ENCODE assay signal across 1 cellular context in genomic region chr12:108822458-108823205, GRCh38.
TF ChIP-seq lines count a peak whose summit lies in the region.

No MANE protein-coding gene starts in this region.

TF ChIP-seq in K562, 482 proteins besides CTCF, POLR2A, EP300 and RAD21 (continued from another document and continues in another):
- TF ChIP-seq, protein P1, sequence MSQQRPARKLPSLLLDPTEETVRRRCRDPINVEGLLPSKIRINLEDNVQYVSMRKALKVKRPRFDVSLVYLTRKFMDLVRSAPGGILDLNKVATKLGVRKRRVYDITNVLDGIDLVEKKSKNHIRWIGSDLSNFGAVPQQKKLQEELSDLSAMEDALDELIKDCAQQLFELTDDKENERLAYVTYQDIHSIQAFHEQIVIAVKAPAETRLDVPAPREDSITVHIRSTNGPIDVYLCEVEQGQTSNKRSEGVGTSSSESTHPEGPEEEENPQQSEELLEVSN (IDR thresholded peaks at IDR 0.05; ENCODE audit: borderline replicate concordance in 1 of 2, extremely low read depth in 1 of 2, insufficient read depth in 1 of 2, insufficient read length in 1 of 2, low read depth in 1 of 2, low read length in 1 of 2, poor library complexity in 1 of 2, severe bottlenecking in 1 of 2), result no peak
- TF ChIP-seq MBD1 (CRISPR knock-in tag; IDR thresholded peaks at IDR 0.05) (no peak), ZNF324 (CRISPR knock-in tag; IDR thresholded peaks at IDR 0.05) (no peak), ARNT (IDR thresholded peaks at IDR 0.05) (no peak), GATA2 (CRISPR knock-in tag; IDR thresholded peaks at IDR 0.05) (peak; percentile 59; the same call in 1 of the 2 replicates), SNIP1 (IDR thresholded peaks at IDR 0.05; ENCODE audit: low read depth) (no peak), HCFC1 (IDR thresholded peaks at IDR 0.05; ENCODE audit: low read depth, low read length) (no peak), RB1 (IDR thresholded peaks at IDR 0.05; ENCODE audit: low read depth) (no peak), TOE1 (IDR thresholded peaks at IDR 0.05; ENCODE audit: borderline replicate concordance) (no peak), TOE1 (CRISPR knock-in tag; IDR thresholded peaks at IDR 0.05; ENCODE audit: borderline replicate concordance, low read depth) (no peak), SRSF1 (IDR thresholded peaks at IDR 0.05; ENCODE audit: low read depth, low read length) (no peak), KAT8 (IDR thresholded peaks at IDR 0.05; ENCODE audit: low read depth) (no peak), ZFX (CRISPR knock-in tag; IDR thresholded peaks at IDR 0.05) (no peak), PRPF4 (IDR thresholded peaks at IDR 0.05; ENCODE audit: insufficient read depth, low read depth, low read length, poor library complexity, severe bottlenecking) (no peak), AFF1 (IDR thresholded peaks at IDR 0.05; ENCODE audit: low read depth in 1 of 2, partially characterized antibody in 2 of 2) (no peak), ZNF232 (CRISPR knock-in tag; IDR thresholded peaks at IDR 0.05) (no peak), ID3 (CRISPR knock-in tag; IDR thresholded peaks at IDR 0.05) (no peak), ID3 (tag; IDR thresholded peaks at IDR 0.05) (no peak), ZBTB34 (CRISPR knock-in tag; IDR thresholded peaks at IDR 0.05) (no peak), ZNF274 (IDR thresholded peaks at IDR 0.05; ENCODE audit: borderline replicate concordance, low read depth, low read length) (no peak), POLR2AphosphoS5 (IDR thresholded peaks at IDR 0.05; ENCODE audit: control insufficient read depth, insufficient read depth, low read depth, low read length) (peak; percentile 60; the same call in 1 of the 2 replicates), NFYB (IDR thresholded peaks at IDR 0.05; ENCODE audit: extremely low read depth, insufficient read length) (no peak), MEIS2 (IDR thresholded peaks at IDR 0.05; ENCODE audit: partially characterized antibody) (peak; percentile 87), NCOA6 (IDR thresholded peaks at IDR 0.05) (no peak), ETV5 (CRISPR knock-in tag; IDR thresholded peaks at IDR 0.05; ENCODE audit: low read depth) (no peak), ZNF696 (CRISPR knock-in tag; conservative IDR thresholded peaks at IDR 0.05) (no peak), BACH1 (tag; IDR thresholded peaks at IDR 0.05) (no peak), ZNF699 (CRISPR knock-in tag; IDR thresholded peaks at IDR 0.05; ENCODE audit: insufficient replicate concordance) (no peak), ZNF217 (CRISPR knock-in tag; IDR thresholded peaks at IDR 0.05) (no peak), ZNF586 (CRISPR knock-in tag; conservative IDR thresholded peaks at IDR 0.05) (no peak), ZBTB12 (CRISPR knock-in tag; IDR thresholded peaks at IDR 0.05) (no peak), PBX2 (CRISPR knock-in tag; IDR thresholded peaks at IDR 0.05; ENCODE audit: low read depth) (no peak), PBX2 (tag; conservative IDR thresholded peaks at IDR 0.05; ENCODE audit: low read depth) (peak; percentile 68), HES1 (IDR thresholded peaks at IDR 0.05; ENCODE audit: low read depth) (no peak), PYGO2 (tag; IDR thresholded peaks at IDR 0.05) (no peak), CHD4 (IDR thresholded peaks at IDR 0.05; ENCODE audit: insufficient read depth, insufficient replicate concordance, low read depth, low read length, poor library complexity, severe bottlenecking) (no peak), ZNF551 (CRISPR knock-in tag; IDR thresholded peaks at IDR 0.05) (no peak), ZNF583 (CRISPR knock-in tag; IDR thresholded peaks at IDR 0.05) (no peak), HDAC1 (IDR thresholded peaks at IDR 0.05) (no peak), SIN3A (IDR thresholded peaks at IDR 0.05; ENCODE audit: borderline replicate concordance in 2 of 2, control insufficient read depth in 1 of 2, low read depth in 2 of 2, low read length in 2 of 2) (no peak), ESRRB (CRISPR knock-in tag; IDR thresholded peaks at IDR 0.05; ENCODE audit: borderline replicate concordance) (no peak)
- TF ChIP-seq, protein P2, sequence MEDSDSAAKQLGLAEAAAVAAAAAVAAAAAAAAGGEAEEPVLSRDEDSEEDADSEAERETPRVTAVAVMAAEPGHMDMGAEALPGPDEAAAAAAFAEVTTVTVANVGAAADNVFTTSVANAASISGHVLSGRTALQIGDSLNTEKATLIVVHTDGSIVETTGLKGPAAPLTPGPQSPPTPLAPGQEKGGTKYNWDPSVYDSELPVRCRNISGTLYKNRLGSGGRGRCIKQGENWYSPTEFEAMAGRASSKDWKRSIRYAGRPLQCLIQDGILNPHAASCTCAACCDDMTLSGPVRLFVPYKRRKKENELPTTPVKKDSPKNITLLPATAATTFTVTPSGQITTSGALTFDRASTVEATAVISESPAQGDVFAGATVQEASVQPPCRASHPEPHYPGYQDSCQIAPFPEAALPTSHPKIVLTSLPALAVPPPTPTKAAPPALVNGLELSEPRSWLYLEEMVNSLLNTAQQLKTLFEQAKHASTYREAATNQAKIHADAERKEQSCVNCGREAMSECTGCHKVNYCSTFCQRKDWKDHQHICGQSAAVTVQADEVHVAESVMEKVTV (CRISPR knock-in tag; IDR thresholded peaks at IDR 0.05), result no peak
- TF ChIP-seq, protein P3, sequence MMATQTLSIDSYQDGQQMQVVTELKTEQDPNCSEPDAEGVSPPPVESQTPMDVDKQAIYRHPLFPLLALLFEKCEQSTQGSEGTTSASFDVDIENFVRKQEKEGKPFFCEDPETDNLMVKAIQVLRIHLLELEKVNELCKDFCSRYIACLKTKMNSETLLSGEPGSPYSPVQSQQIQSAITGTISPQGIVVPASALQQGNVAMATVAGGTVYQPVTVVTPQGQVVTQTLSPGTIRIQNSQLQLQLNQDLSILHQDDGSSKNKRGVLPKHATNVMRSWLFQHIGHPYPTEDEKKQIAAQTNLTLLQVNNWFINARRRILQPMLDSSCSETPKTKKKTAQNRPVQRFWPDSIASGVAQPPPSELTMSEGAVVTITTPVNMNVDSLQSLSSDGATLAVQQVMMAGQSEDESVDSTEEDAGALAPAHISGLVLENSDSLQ (IDR thresholded peaks at IDR 0.05), result peak; percentile 59
- TF ChIP-seq, protein P4, sequence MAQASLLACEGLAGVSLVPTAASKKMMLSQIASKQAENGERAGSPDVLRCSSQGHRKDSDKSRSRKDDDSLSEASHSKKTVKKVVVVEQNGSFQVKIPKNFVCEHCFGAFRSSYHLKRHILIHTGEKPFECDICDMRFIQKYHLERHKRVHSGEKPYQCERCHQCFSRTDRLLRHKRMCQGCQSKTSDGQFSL (CRISPR knock-in tag; IDR thresholded peaks at IDR 0.05), result no peak
- TF ChIP-seq, protein P4 (tag; IDR thresholded peaks at IDR 0.05), result no peak
- TF ChIP-seq, protein P5, sequence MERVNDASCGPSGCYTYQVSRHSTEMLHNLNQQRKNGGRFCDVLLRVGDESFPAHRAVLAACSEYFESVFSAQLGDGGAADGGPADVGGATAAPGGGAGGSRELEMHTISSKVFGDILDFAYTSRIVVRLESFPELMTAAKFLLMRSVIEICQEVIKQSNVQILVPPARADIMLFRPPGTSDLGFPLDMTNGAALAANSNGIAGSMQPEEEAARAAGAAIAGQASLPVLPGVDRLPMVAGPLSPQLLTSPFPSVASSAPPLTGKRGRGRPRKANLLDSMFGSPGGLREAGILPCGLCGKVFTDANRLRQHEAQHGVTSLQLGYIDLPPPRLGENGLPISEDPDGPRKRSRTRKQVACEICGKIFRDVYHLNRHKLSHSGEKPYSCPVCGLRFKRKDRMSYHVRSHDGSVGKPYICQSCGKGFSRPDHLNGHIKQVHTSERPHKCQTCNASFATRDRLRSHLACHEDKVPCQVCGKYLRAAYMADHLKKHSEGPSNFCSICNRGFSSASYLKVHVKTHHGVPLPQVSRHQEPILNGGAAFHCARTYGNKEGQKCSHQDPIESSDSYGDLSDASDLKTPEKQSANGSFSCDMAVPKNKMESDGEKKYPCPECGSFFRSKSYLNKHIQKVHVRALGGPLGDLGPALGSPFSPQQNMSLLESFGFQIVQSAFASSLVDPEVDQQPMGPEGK (CRISPR knock-in tag; IDR thresholded peaks at IDR 0.05; ENCODE audit: borderline replicate concordance), result no peak
